Comparison of ENCODE assay signal across 18 cellular contexts in the genomic region with DNA sequence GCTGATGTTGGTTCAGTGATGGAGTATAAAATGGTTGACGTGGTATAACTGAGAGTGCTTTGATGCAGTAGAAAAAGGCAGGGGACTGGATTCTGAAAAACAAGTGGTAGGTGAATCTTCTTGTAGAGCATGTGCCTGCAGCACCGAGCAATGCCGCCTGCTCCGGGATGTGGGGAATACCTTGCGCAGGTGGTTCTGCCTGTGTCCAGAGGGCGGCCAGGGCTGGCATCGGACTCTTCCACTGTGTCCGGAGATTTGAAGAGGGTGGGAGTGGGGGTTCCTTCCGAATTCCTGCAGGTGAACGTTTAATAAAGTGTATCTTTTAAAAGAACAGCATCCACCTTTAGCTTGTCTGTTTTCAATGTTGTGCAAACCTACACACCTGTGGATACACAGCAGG.
DNase-seq lines count a peak whose midpoint lies in the region; ATAC-seq and TF ChIP-seq lines count a peak whose summit lies in the region.
"Had no signal": no experiment of that assay in that cellular context is flagged by ENCODE, and none has a peak within 500 bp of the region (broad histone marks: within the 10 kb centered on the region; RNA-seq: fewer than 3 reads in every experiment).

No MANE protein-coding gene starts in this region.

- H3K4me2 ChIP-seq in neural progenitor cell, result peak overlapping the region; percentile 35

- H3K27me3 ChIP-seq in esophagus squamous epithelium (no peaks in the 10 kb centered on the region), neural progenitor cell (no peaks in the 10 kb centered on the region), thyroid gland (no peaks in the 10 kb centered on the region)

- 42 to 46% methylated on average over 9 to 10 of the region's 10 CpGs for WGBS in esophagus squamous epithelium, 2 donors
- WGBS in thyroid gland, 2 donors, result 90 to 93% methylated on average over 10 of the region's 10 CpGs

- H3K36me3 Mint-ChIP-seq in neural progenitor cell, result peaks cover 39% of the 10 kb centered on the region

- H4K20me1 ChIP-seq in neural progenitor cell (ENCODE audit: low read depth), result peaks cover 13% of the 10 kb centered on the region

- H3K27ac ChIP-seq in angular gyrus (ENCODE audit: low read depth, low read length) (peak overlapping the region; percentile 98), esophagus squamous epithelium (peak overlapping the region; percentile 87 to 97 (median 89)), neural progenitor cell (peak overlapping the region; percentile 1), thyroid gland (peak overlapping the region in 2 of 3 donors; percentile 39 to 59)

- H3F3A ChIP-seq in neural progenitor cell (ENCODE audit: low read depth), result peaks cover 18% of the 10 kb centered on the region

- H3K4me1 Mint-ChIP-seq in neural progenitor cell, result peaks cover 75% of the 10 kb centered on the region
- H3K4me1 Mint-ChIP-seq: central memory CD8-positive, alpha-beta T cell; naive thymus-derived CD4-positive, alpha-beta T cell had no signal

- intact Hi-C loops in esophagus squamous epithelium (cut with DNase I) (no loop called here), thyroid gland (cut with DNase I) (no loop called here), left colon (cut with DNase I, micrococcal nuclease) (no loop called here)

- no peak overlapping the region for H3K9ac ChIP-seq in neural progenitor cell

- H3K27ac Mint-ChIP-seq in neural progenitor cell, result peak overlapping the region; percentile 12
- H3K27ac Mint-ChIP-seq: naive thymus-derived CD4-positive, alpha-beta T cell had no signal

- H3K36me3 ChIP-seq in esophagus squamous epithelium (peaks cover 3 to 91% (median 12%) of the 10 kb centered on the region in 3 donors), neural progenitor cell (no peaks in the 10 kb centered on the region), thyroid gland (peaks cover 28 to 36% of the 10 kb centered on the region in 2 donors)

- DNase-seq in esophagus squamous epithelium (lab: John Stamatoyannopoulos, UW) (no peak), neural progenitor cell (ENCODE audit: low spot score) (no peak), thyroid gland (no peak), HT-29 (ENCODE audit: low spot score) (no peak), NCI-H2081 (lab: John Stamatoyannopoulos, UW) (no peak), left colon (no peak)
- DNase-seq: activated CD4-positive, alpha-beta T cell treated with anti-CD3 and anti-CD28 coated beads for 4 hours; COR-L47; GOT3; IMR-90; MM.1S; naive thymus-derived CD4-positive, alpha-beta T cell; NCI-H1694 treated with DMSO at 0.1 percent for 48 hours; RPMI8226 had no signal

- H2AFZ ChIP-seq in neural progenitor cell (replicated peaks), result no peak overlapping the region

- H3K4me3 Mint-ChIP-seq in neural progenitor cell, result no peak overlapping the region
- H3K4me3 Mint-ChIP-seq: central memory CD8-positive, alpha-beta T cell; naive thymus-derived CD4-positive, alpha-beta T cell had no signal

- TF ChIP-seq POLR2A in esophagus squamous epithelium (IDR thresholded peaks at IDR 0.05) (no peak), thyroid gland (IDR thresholded peaks at IDR 0.05) (no peak)

- peaks cover 5% of the 10 kb centered on the region for H3K27me3 Mint-ChIP-seq in neural progenitor cell (ENCODE audit: insufficient read depth, low read depth)
- H3K27me3 Mint-ChIP-seq: central memory CD8-positive, alpha-beta T cell; naive thymus-derived CD4-positive, alpha-beta T cell had no signal

- H3K79me2 ChIP-seq in neural progenitor cell (ENCODE audit: low read depth), result no peaks in the 10 kb centered on the region

- peak overlapping the region in 1 of 4 donors; percentile 34 for H3K4me3 ChIP-seq in esophagus squamous epithelium
- H3K4me3 ChIP-seq in neural progenitor cell, result no peak overlapping the region
- no peak overlapping the region for H3K4me3 ChIP-seq in thyroid gland (replicated peaks in 1 of 3)
- H3K4me3 ChIP-seq: prostate gland had no signal

- H3K4me1 ChIP-seq in esophagus squamous epithelium (peaks cover 39 to 100% (median 90%) of the 10 kb centered on the region in 3 donors), neural progenitor cell (peaks cover 48% of the 10 kb centered on the region), thyroid gland (peaks cover 36 to 48% of the 10 kb centered on the region in 2 donors)

- no peaks in the 10 kb centered on the region for H3K9me3 Mint-ChIP-seq in neural progenitor cell
- H3K9me3 Mint-ChIP-seq: central memory CD8-positive, alpha-beta T cell had no signal

- ATAC-seq in HG03139 (IDR thresholded peaks at IDR 0.05; ENCODE audit: unreplicated experiment) (no peak), left colon (no peak)
- ATAC-seq: naive thymus-derived CD4-positive, alpha-beta T cell had no signal

- no peaks in the 10 kb centered on the region for H3K9me3 ChIP-seq in esophagus squamous epithelium
- H3K9me3 ChIP-seq in neural progenitor cell (ENCODE audit: low read depth), result no peaks in the 10 kb centered on the region
- no peaks in the 10 kb centered on the region for H3K9me3 ChIP-seq in thyroid gland
- H3K9me3 ChIP-seq: prostate gland had no signal

- no peak for TF ChIP-seq CTCF in esophagus squamous epithelium (IDR thresholded peaks at IDR 0.05)
- no peak for TF ChIP-seq CTCF in neural progenitor cell (IDR thresholded peaks at IDR 0.05)
- no peak for TF ChIP-seq CTCF in thyroid gland (IDR thresholded peaks at IDR 0.05)

Comparison
In these comparisons a context has a peak if more than half of its experiments do, and no peak if none do; other contexts are left out.
1. H3K27ac ChIP-seq: peak in every context shown above with its lines; median percentile 98 in angular gyrus; 89 in esophagus squamous epithelium; 49 in thyroid gland; 1 in neural progenitor cell.